28 cellular contexts compared by ENCODE assay signal in the genomic region with DNA sequence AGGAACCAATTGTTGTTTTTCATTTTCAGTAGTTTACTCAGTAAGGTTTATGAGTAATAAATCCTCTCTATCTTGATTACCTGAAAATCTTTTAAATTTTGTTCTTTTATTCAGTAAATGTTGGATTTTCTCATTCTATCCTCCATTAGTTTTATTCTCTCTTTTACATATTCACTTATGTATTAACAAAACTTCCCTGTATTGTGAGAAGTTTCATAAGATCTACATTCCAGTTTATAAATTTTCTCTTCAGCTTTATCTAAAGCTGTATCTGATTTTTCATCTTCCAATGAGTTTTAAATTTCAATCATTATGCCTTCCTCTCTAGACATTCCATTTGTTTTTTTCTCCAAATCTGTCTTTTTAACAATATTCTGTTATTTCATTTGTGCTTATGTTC.
"Had no signal": no experiment of that assay in that cellular context is flagged by ENCODE, and none has a peak within 500 bp of the region (broad histone marks: within the 10 kb centered on the region; RNA-seq: fewer than 3 reads in every experiment).

No MANE protein-coding gene starts in this region.

- H3K36me3 ChIP-seq: neural progenitor cell, ovary, right lobe of liver, sigmoid colon, spleen, suprapubic skin, transverse colon, upper lobe of right lung, uterus had no signal

- ATAC-seq: natural killer cell; psoas muscle; right cardiac atrium; right lobe of liver; stimulated activated memory B cell treated with anti-CD40 and anti-IgM and Interleukin-4, amounts not matched to agents 10 μg/mL and 1 μg/mL and 100 μg/mL, for 72 hours; stimulated activated naive CD8-positive, alpha-beta T cell treated with anti-CD3 and anti-CD28 coated beads, Interleukin-15, amount 100 ng/mL, for 72 hours; stimulated activated naive CD8-positive, alpha-beta T cell treated with anti-CD3 and anti-CD28 coated beads, Interleukin-15, Interleukin-2, amounts not matched to agents 100 U/mL and 50 U/mL, for 24 hours; upper lobe of right lung had no signal

- H3K4me1 ChIP-seq: neural progenitor cell, parathyroid adenoma, psoas muscle, right lobe of liver, sigmoid colon, spleen, suprapubic skin, testis, tibial artery, transverse colon, upper lobe of right lung, uterus had no signal

- H2AFZ ChIP-seq: neural progenitor cell, parathyroid adenoma had no signal

- H3K27me3 ChIP-seq: neural progenitor cell, ovary, right lobe of liver, sigmoid colon, spleen, suprapubic skin, testis, tibial artery, transverse colon, upper lobe of right lung, uterus had no signal

- H3K4me2 ChIP-seq: neural progenitor cell, smooth muscle cell had no signal

- H3K79me2 ChIP-seq: parathyroid adenoma had no signal

- H3K27ac ChIP-seq: neural progenitor cell, ovary, parathyroid adenoma, psoas muscle, right lobe of liver, sigmoid colon, spleen, suprapubic skin, testis, tibial artery, transverse colon, upper lobe of right lung, uterus had no signal

- H3K9ac ChIP-seq: neural progenitor cell, parathyroid adenoma had no signal

- H3K9me3 ChIP-seq: ovary, psoas muscle, right lobe of liver, sigmoid colon, suprapubic skin, testis, tibial artery, transverse colon, uterus had no signal

- DNase-seq: natural killer cell; occipital lobe; ovary; posterior cingulate gyrus; psoas muscle; right cardiac atrium; right lobe of liver; sigmoid colon; spleen; stimulated activated CD4-positive, alpha-beta T cell treated with anti-CD3 and anti-CD28 coated beads, Interleukin-12 subunit alpha, Interleukin-12 subunit beta, amount 100 ng/mL, for 4 hours; stimulated activated CD4-positive, alpha-beta T cell treated with anti-CD3 and anti-CD28 coated beads, Interleukin-1b, Interleukin-23, amount 100 ng/mL, for 48 hours; stimulated activated CD4-positive, alpha-beta T cell treated with anti-CD3 and anti-CD28 coated beads, Interleukin-4, amount 100 ng/mL, for 1 hour; stimulated activated CD4-positive, alpha-beta T cell treated with anti-CD3 and anti-CD28 coated beads, Interleukin-4, amount 100 ng/mL, for 4 hours; stimulated activated CD8-positive, alpha-beta memory T cell treated with anti-CD3 and anti-CD28 coated beads, Interleukin-4, amount 100 ng/mL, for 48 hours; stimulated activated naive CD4-positive, alpha-beta T cell; stimulated activated naive CD8-positive, alpha-beta T cell treated with anti-CD3 and anti-CD28 coated beads, Interleukin-15, amount 100 ng/mL, for 72 hours; stimulated activated naive CD8-positive, alpha-beta T cell treated with anti-CD3 and anti-CD28 coated beads, Interleukin-15, Interleukin-2, amounts not matched to agents 100 U/mL and 50 U/mL, for 24 hours; substantia nigra; testis; tibial artery; transverse colon; upper lobe of right lung; uterus had no signal

- H3K4me3 ChIP-seq: neural progenitor cell, ovary, psoas muscle, right lobe of liver, sigmoid colon, smooth muscle cell, spleen, suprapubic skin, testis, tibial artery, transverse colon, upper lobe of right lung, uterus had no signal
